20 cellular contexts compared by ENCODE assay signal in the genomic region with DNA sequence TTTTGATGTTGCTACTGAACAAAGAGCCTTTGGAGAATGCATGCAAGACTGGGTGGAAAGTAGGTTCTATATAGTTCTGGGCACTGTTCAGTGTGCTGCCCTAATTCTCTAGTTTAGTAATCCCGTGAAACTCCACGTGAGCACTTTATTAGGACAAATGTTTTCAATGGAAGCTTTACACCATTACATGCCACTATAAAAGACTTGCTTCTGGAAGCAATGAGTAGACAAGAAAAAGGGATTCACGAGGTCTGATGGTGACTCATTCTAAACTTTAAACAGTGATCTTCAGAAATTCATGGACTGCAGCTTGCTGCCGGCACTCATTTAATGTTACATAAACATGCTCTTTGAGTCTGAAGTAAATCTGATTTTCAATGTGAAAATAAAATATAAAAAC. TPM values are rescaled to one million over a fixed set of nuclear protein-coding genes. Genes with fewer than 3 reads are reported as not detected.
DNase-seq lines count a peak whose midpoint lies in the region; ATAC-seq, FAIRE-seq and TF ChIP-seq lines count a peak whose summit lies in the region.
"Had no signal": no experiment of that assay in that cellular context is flagged by ENCODE, and none has a peak within 500 bp of the region (broad histone marks: within the 10 kb centered on the region; RNA-seq: fewer than 3 reads in every experiment).

No MANE protein-coding gene starts in this region.

- H3K27me3 Mint-ChIP-seq in chondrocyte (ENCODE audit: low read depth), result no peaks in the 10 kb centered on the region
- H3K27me3 Mint-ChIP-seq: activated naive CD8-positive, alpha-beta T cell treated with anti-CD3 and anti-CD28 coated beads, Interleukin-2, amount 10 ng/mL, durations not matched to agents 7 days and 5 days; stimulated activated naive CD8-positive, alpha-beta T cell treated with anti-CD3 and anti-CD28 coated beads, Interleukin-15, amount 100 ng/mL, for 72 hours had no signal

- peaks cover 18% of the 10 kb centered on the region for H3K36me3 Mint-ChIP-seq in chondrocyte (ENCODE audit: low read depth)

- H3K27ac ChIP-seq in pancreas, result no peak overlapping the region

- FAIRE-seq in pancreas (lab: Jason Lieb, UNC), result peak; percentile 63

- H3K9me3 ChIP-seq in pancreas, result no peaks in the 10 kb centered on the region

- H3K9me3 Mint-ChIP-seq in chondrocyte (ENCODE audit: low read depth), result no peaks in the 10 kb centered on the region
- H3K9me3 Mint-ChIP-seq: activated naive CD8-positive, alpha-beta T cell treated with anti-CD3 and anti-CD28 coated beads, Interleukin-2, amount 10 ng/mL, durations not matched to agents 7 days and 5 days; stimulated activated naive CD8-positive, alpha-beta T cell treated with anti-CD3 and anti-CD28 coated beads, Interleukin-15, amount 100 ng/mL, for 72 hours had no signal

- H3K4me1 ChIP-seq in pancreas, result no peaks in the 10 kb centered on the region

- ATAC-seq in pancreas (no peak), HG03159 (IDR thresholded peaks at IDR 0.05; ENCODE audit: unreplicated experiment) (no peak), HG03432 (IDR thresholded peaks at IDR 0.05; ENCODE audit: unreplicated experiment) (no peak)
- ATAC-seq: stimulated activated naive CD8-positive, alpha-beta T cell treated with anti-CD3 and anti-CD28 coated beads, Interleukin-15, amount 100 ng/mL, for 72 hours had no signal

- TF ChIP-seq CTCF in BJ (IDR thresholded peaks at IDR 0.05; ENCODE audit: insufficient read depth, low read depth, low read length) (no peak), chondrocyte (IDR thresholded peaks at IDR 0.05) (no peak), pancreas (IDR thresholded peaks at IDR 0.05) (no peak)

- intact Hi-C loops in pancreas (cut with DNase I), result no loop called here

- H3K27ac Mint-ChIP-seq in chondrocyte (ENCODE audit: unreplicated experiment), result peak overlapping the region; percentile 65
- H3K27ac Mint-ChIP-seq: activated naive CD8-positive, alpha-beta T cell treated with anti-CD3 and anti-CD28 coated beads, Interleukin-2, amount 10 ng/mL, durations not matched to agents 7 days and 5 days had no signal

- H3K36me3 ChIP-seq in BJ (ENCODE audit: control insufficient read depth, insufficient read depth, low read length) (peaks cover 5% of the 10 kb centered on the region; the same call in 1 of the 2 replicates), pancreas (peaks cover 0 to 9% (median 0%) of the 10 kb centered on the region in 3 donors)

- POLR2A ChIA-PET in BJ (lab: Charles Lee), result no interaction called here

- no peak overlapping the region for H3K4me3 ChIP-seq in BJ (ENCODE audit: low read depth, low read length)
- H3K4me3 ChIP-seq in pancreas, result no peak overlapping the region

- peaks cover 15% of the 10 kb centered on the region for H3K4me1 Mint-ChIP-seq in chondrocyte (ENCODE audit: low read depth)

- H3K4me3 Mint-ChIP-seq in chondrocyte (ENCODE audit: unreplicated experiment), result no peak overlapping the region
- H3K4me3 Mint-ChIP-seq: activated naive CD8-positive, alpha-beta T cell treated with anti-CD3 and anti-CD28 coated beads, Interleukin-2, amount 10 ng/mL, durations not matched to agents 7 days and 5 days; stimulated activated naive CD8-positive, alpha-beta T cell treated with anti-CD3 and anti-CD28 coated beads, Interleukin-15, amount 100 ng/mL, for 72 hours had no signal

- CTCF ChIA-PET in BJ (lab: Yijun Ruan, JAX), result interaction anchor here (0.5 to 1.5 kb wide), 3 partner anchors 9 to 17 kb away, joined by 3 to 4 read pairs (median 3); no protein-coding TSS in a partner anchor

- 90 to 96% methylated on average over 4 of the region's 4 CpGs for WGBS in pancreas, 2 donors

- H3K27me3 ChIP-seq in BJ (ENCODE audit: control insufficient read depth, insufficient read depth, low read length) (no peaks in the 10 kb centered on the region), pancreas (no peaks in the 10 kb centered on the region)

- DNase-seq in BJ (ENCODE audit: low read depth), result peak; percentile 84
- peak; percentile 59 for DNase-seq in LHCN-M2 (ENCODE audit: low read depth)
- no peak for DNase-seq in chondrocyte (ENCODE audit: low spot score)
- no peak for DNase-seq in pancreas
- DNase-seq in central memory CD4-positive, alpha-beta T cell, result no peak
- no peak for DNase-seq in islet precursor cell
- DNase-seq: activated CD8-positive, alpha-beta memory T cell treated with anti-CD3 and anti-CD28 coated beads for 24 hours; activated naive CD8-positive, alpha-beta T cell treated with anti-CD3 and anti-CD28 coated beads, Interleukin-2, amount 10 ng/mL, durations not matched to agents 7 days and 5 days; COR-L47; effector CD8-positive, alpha-beta T cell; NCI-H1048; NCI-H2227 treated with DMSO at 0.1 percent for 48 hours; posterior cingulate gyrus; stimulated activated CD4-positive, alpha-beta T cell treated with anti-CD3 and anti-CD28 coated beads, Interleukin-4, amount 100 ng/mL, for 4 hours; stimulated activated naive CD8-positive, alpha-beta T cell treated with anti-CD3 and anti-CD28 coated beads, Interleukin-15, amount 100 ng/mL, for 72 hours had no signal

RNA-seq across cellular contexts. Expression of a gene that starts 22.3 kb away (rescaled TPM):
- polyA plus RNA-seq in BJ (2011; rRNA removed), result 9.2 and 13.2 TPM in 2 replicates
- polyA minus RNA-seq in BJ (2011; rRNA and poly(A)+ RNA removed), result 7.2 and 9.4 TPM in 2 replicates
- 9.0 and 9.5 TPM in 2 replicates for total RNA-seq in LHCN-M2 (2014; rRNA removed)
- 3.8 TPM for polyA plus RNA-seq in LHCN-M2 (2012)
- total RNA-seq in chondrocyte, result 8.9 to 11.1 TPM (median 10.6 TPM) in 3 replicates
- total RNA-seq in pancreas, result 1 to 10 TPM; 3.0 to 5.6 (median 4.2) TPM
- 1 to 10 TPM; 5.4 to 8.1 TPM for polyA plus RNA-seq in pancreas

RNA-seq across cellular contexts. Expression of a gene that starts 51.1 kb away (rescaled TPM):
- polyA plus RNA-seq in BJ (2011; rRNA removed) (not detected in 2 replicates), pancreas (not detected)
- polyA minus RNA-seq in BJ (2011; rRNA and poly(A)+ RNA removed), result not detected in 2 replicates
- total RNA-seq in LHCN-M2 (2014; rRNA removed) (not detected in 2 replicates), chondrocyte (not detected in 3 replicates), pancreas (not detected)
- polyA plus RNA-seq in LHCN-M2 (2012), result not detected
- total RNA-seq: activated naive CD8-positive, alpha-beta T cell treated with anti-CD3 and anti-CD28 coated beads, Interleukin-2, amount 10 ng/mL, durations not matched to agents 7 days and 5 days; HT-29; mesenteric fat pad; T-helper 2 cell treated with Interferon-gamma antibody and Interleukin-4, amounts not matched to agents 100 ng/mL and 5 ng/mL, for 36 hours had no signal

Comparison
In these comparisons a context has a peak if more than half of its experiments do, and no peak if none do; other contexts are left out.
1. DNase-seq: peak in BJ (single experiment) and LHCN-M2 (single experiment); none in chondrocyte (single experiment), pancreas (0 of 6), central memory CD4-positive, alpha-beta T cell (single experiment) and islet precursor cell (single experiment).